Comparison of ENCODE assay signal across 9 cellular contexts in the genomic region with DNA sequence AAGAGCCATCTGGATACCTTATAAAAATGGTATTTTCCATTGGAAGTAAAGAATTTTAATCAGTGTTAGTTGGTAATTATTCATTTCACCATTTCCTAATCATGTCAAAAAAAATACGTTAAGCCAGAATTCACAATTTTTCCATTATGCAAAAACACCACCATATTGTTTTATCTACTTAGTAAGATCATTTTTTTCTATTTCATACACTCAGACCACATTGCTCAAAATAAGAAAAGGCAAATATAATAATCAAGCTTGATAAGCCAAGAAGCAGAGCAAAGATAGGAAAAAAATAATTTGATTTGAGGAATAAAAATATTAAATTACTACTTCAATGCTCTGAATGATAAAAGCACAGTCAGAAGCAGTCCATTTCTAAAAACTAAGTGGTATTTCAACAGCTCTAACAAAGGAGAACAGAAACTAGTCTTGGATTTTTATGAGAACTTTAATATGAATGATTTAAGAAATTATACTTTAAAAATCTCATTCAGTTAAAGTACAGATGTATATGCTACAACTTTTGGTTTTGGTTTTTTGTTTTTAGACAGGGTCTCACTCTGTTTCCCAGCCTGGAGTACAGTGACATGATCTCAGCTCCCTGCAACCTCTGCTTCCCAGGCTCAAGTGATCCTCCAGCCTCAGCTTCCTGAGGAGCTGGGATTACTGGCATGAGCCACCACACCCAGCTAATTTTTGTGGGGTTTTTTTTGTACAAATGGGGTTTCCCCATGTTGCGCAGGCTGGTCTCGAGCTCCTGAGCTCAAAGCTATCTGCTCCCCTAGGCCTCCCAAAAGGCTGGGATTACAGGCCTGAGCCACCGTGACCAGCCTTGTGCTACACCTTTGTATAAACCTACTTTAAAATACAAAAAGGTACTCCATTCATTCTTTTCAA. TPM values are rescaled to one million over a fixed set of nuclear protein-coding genes. Genes with fewer than 3 reads are reported as not detected.
DNase-seq lines count a peak whose midpoint lies in the region; ATAC-seq, FAIRE-seq and TF ChIP-seq lines count a peak whose summit lies in the region.
"Had no signal": no experiment of that assay in that cellular context is flagged by ENCODE, and none has a peak within 500 bp of the region (broad histone marks: within the 10 kb centered on the region; RNA-seq: fewer than 3 reads in every experiment).

No MANE protein-coding gene starts in this region.

- H4K20me1 ChIP-seq in DND-41 (ENCODE audit: insufficient read depth, low read length) = no peaks in the 10 kb centered on the region

- no peaks in the 10 kb centered on the region for H3K27me3 Mint-ChIP-seq in activated naive CD8-positive, alpha-beta T cell
- no peaks in the 10 kb centered on the region for H3K27me3 Mint-ChIP-seq in naive B cell

- FAIRE-seq in small intestine (lab: Jason Lieb, UNC) = no peak
- FAIRE-seq: H1 had no signal

- H3K27ac ChIP-seq in DND-41 (ENCODE audit: low read length) = peak overlapping the region; percentile 63
- H3K27ac ChIP-seq in KOPT-K1 (ENCODE audit: low read depth, low read length, poor library complexity, severe bottlenecking) = peak overlapping the region; percentile 44
- H3K27ac ChIP-seq in small intestine (ENCODE audit: low read depth in 1 of 2, low read length in 1 of 2) = no peak overlapping the region
- no peak overlapping the region for H3K27ac ChIP-seq in Peyer's patch

- H2AFZ ChIP-seq in DND-41 (ENCODE audit: low read depth, low read length) = peak overlapping the region; percentile 54; the same call in 1 of the 2 replicates

- no peaks in the 10 kb centered on the region for H3K79me2 ChIP-seq in DND-41 (ENCODE audit: insufficient read depth, low read length)

- no peak for TF ChIP-seq POLR2A in Peyer's patch (IDR thresholded peaks at IDR 0.05)

- peak overlapping the region; percentile 57 for H3K4me2 ChIP-seq in DND-41 (ENCODE audit: insufficient read depth, low read length)

- H3K4me3 Mint-ChIP-seq in activated naive CD8-positive, alpha-beta T cell = peak overlapping the region; percentile 80
- peak overlapping the region; percentile 49 to 83 (median 74) for H3K4me3 Mint-ChIP-seq in naive B cell

- no peaks in the 10 kb centered on the region for H3K9me3 ChIP-seq in DND-41 (ENCODE audit: insufficient read depth, low read length, severe bottlenecking)
- H3K9me3 ChIP-seq in KOPT-K1 (ENCODE audit: insufficient read depth, low read length, poor library complexity, severe bottlenecking) = no peaks in the 10 kb centered on the region
- no peaks in the 10 kb centered on the region for H3K9me3 ChIP-seq in small intestine (ENCODE audit: control insufficient read depth, low read depth)
- H3K9me3 ChIP-seq in Peyer's patch = no peaks in the 10 kb centered on the region

- peaks cover 38% of the 10 kb centered on the region for H3K4me1 Mint-ChIP-seq in activated naive CD8-positive, alpha-beta T cell (ENCODE audit: low read depth)
- peaks cover 4 to 21% (median 18%) of the 10 kb centered on the region in 3 donors for H3K4me1 Mint-ChIP-seq in naive B cell

- H3K36me3 ChIP-seq in DND-41 (ENCODE audit: insufficient read depth, low read length) = no peaks in the 10 kb centered on the region
- H3K36me3 ChIP-seq in KOPT-K1 (ENCODE audit: insufficient read depth, low read length) = no peaks in the 10 kb centered on the region
- H3K36me3 ChIP-seq in small intestine (ENCODE audit: control insufficient read depth in 2 of 2, insufficient read depth in 2 of 2, low read length in 2 of 2) = no peaks in the 10 kb centered on the region
- H3K36me3 ChIP-seq in Peyer's patch = no peaks in the 10 kb centered on the region

- TF ChIP-seq CTCF in DND-41 (IDR thresholded peaks at IDR 0.05; ENCODE audit: borderline replicate concordance, extremely low read depth, low read length, poor library complexity, severe bottlenecking) (no peak), Peyer's patch (IDR thresholded peaks at IDR 0.05) (no peak)

- H3K4me1 ChIP-seq in DND-41 (ENCODE audit: insufficient read depth, low read length) = peaks cover 28% of the 10 kb centered on the region
- peaks cover 0 to 5% of the 10 kb centered on the region in 2 donors for H3K4me1 ChIP-seq in small intestine (ENCODE audit: control insufficient read depth in 2 of 2, insufficient read depth in 1 of 2, low read depth in 1 of 2, low read length in 1 of 2)
- H3K4me1 ChIP-seq in Peyer's patch = peaks cover 0 to 11% (median 0%) of the 10 kb centered on the region in 4 donors

- H3K9ac ChIP-seq in DND-41 (ENCODE audit: low read depth, low read length) = peak overlapping the region; percentile 29

- no peak overlapping the region for H3K4me3 ChIP-seq in DND-41 (ENCODE audit: low read depth in 1 of 2, low read length in 2 of 2)
- no peak overlapping the region for H3K4me3 ChIP-seq in small intestine (ENCODE audit: low read depth in 1 of 2, low read length in 2 of 2)
- no peak overlapping the region for H3K4me3 ChIP-seq in Peyer's patch

- H3K27ac Mint-ChIP-seq in activated naive CD8-positive, alpha-beta T cell = peak overlapping the region; percentile 92
- H3K27ac Mint-ChIP-seq in naive B cell = peak overlapping the region; percentile 88 to 97 (median 92)

- H3K27me3 ChIP-seq in DND-41 (ENCODE audit: insufficient read depth, low read length, poor library complexity) = no peaks in the 10 kb centered on the region
- no peaks in the 10 kb centered on the region for H3K27me3 ChIP-seq in small intestine (ENCODE audit: control insufficient read depth in 2 of 2, insufficient read depth in 2 of 2, low read length in 2 of 2)
- H3K27me3 ChIP-seq in Peyer's patch = no peaks in the 10 kb centered on the region

- H3K36me3 Mint-ChIP-seq in activated naive CD8-positive, alpha-beta T cell = no peaks in the 10 kb centered on the region
- no peaks in the 10 kb centered on the region for H3K36me3 Mint-ChIP-seq in naive B cell

- DNase-seq in DND-41 (peak; percentile 6), naive B cell (peak; percentile 36), small intestine (no peak), Peyer's patch (no peak), HuH-7 (ENCODE audit: low spot score) (no peak)

- 66 to 91% (median 73%) methylated on average over 4 of the region's 4 CpGs for WGBS in small intestine, 3 donors

- no peaks in the 10 kb centered on the region for H3K9me3 Mint-ChIP-seq in activated naive CD8-positive, alpha-beta T cell (ENCODE audit: low read depth)
- no peaks in the 10 kb centered on the region for H3K9me3 Mint-ChIP-seq in naive B cell

- peak; percentile 58 for ATAC-seq in DND-41 (ENCODE audit: insufficient read depth, low read depth)
- ATAC-seq in GM21576 (IDR thresholded peaks at IDR 0.05; ENCODE audit: unreplicated experiment) = peak; percentile 80
- peak; percentile 85 to 86 for ATAC-seq in naive B cell (ENCODE audit: low read depth in 2 of 2)

RNA-seq across cellular contexts. Expression of a gene that starts 46.6 kb away (rescaled TPM):
- under 1 TPM; 0.09 to 0.44 (median 0.12) TPM for polyA plus RNA-seq in naive B cell (ENCODE audit: low read depth in 6 of 6)
- under 1 TPM in 2 of 3 donors, not detected in 1; 0.27 to 0.72 TPM for polyA plus RNA-seq in small intestine
- under 1 TPM in 2 of 4 donors, not detected in 2; 0.40 to 0.53 TPM for total RNA-seq in Peyer's patch

Comparison
In these comparisons a context has a peak if more than half of its experiments do, and no peak if none do; other contexts are left out.
1. DNase-seq: peak in DND-41 (single experiment) and naive B cell (single experiment); none in small intestine (single experiment), Peyer's patch (0 of 3) and HuH-7 (single experiment).
2. H3K27ac ChIP-seq: peak in DND-41 (single experiment) and KOPT-K1 (single experiment); none in small intestine (0 of 2) and Peyer's patch (0 of 4).
3. Peak in every context shown above with its lines, with median percentiles within 50 percentile points of each other: ATAC-seq.